Comparison of ENCODE assay signal across 7 cellular contexts in the genomic region with DNA sequence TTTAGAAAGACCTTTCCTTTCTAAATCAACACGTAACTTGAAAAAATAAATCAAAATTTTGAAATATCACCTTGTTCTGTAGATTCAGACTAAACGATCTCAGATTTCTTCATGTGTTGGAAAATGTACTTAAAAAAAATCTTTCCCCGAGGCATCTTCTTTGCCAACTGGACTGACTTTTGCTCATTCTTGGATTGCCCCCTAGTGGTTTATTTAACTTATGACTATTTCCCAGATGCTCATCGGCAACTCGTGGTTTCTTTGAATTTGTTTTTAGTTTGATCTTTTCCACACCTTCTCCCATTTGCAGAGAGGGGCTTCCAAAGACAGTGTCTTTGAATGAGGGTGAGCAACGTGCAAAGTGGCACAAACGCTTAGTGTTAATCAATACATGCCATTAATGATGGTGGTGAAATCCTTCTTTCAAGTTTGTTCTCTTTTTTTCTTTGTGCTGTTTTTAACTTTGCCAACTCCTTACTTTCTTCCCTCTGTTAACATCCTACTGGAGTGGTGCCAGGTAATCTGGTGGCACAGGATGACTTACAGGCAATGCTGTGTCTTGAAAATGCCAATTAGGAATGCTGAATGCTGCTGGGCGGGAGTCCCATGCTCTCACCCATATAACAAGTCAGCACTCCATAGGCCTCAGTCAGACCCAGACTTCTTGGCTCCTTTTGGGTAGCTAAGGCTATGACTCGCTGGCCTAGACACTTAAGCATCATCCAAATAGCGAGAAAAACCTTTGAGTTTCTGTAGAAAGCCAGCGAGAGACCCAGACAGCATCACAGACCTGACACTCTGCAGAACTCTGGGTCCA. TPM values are rescaled to one million over a fixed set of nuclear protein-coding genes. Genes with fewer than 3 reads are reported as not detected.
DNase-seq lines count a peak whose midpoint lies in the region; ATAC-seq and TF ChIP-seq lines count a peak whose summit lies in the region.

No MANE protein-coding gene starts in this region.

- H3K4me3 ChIP-seq in breast epithelium (no peak overlapping the region), upper lobe of left lung (no peak overlapping the region)

- intact Hi-C loops in breast epithelium (cut with DNase I; ENCODE audit: low total_unique reads), result loop anchor here (10.0 kb wide), 1 partner anchor 364 kb away; no protein-coding TSS in a partner anchor

- DNase-seq in HT1080 (ENCODE audit: low read depth), result peak; percentile 72
- peak; percentile 72 for DNase-seq in NCI-H82 (lab: John Stamatoyannopoulos, UW)
- DNase-seq in breast epithelium (ENCODE audit: low spot score in 2 of 2), result no peak
- DNase-seq in left kidney (ENCODE audit: low read depth, low spot score), result peak; percentile 81
- no peak for DNase-seq in upper lobe of left lung

- H3K36me3 ChIP-seq in breast epithelium (no peaks in the 10 kb centered on the region), upper lobe of left lung (no peaks in the 10 kb centered on the region)

- TF ChIP-seq CTCF in GM12872 (IDR thresholded peaks at IDR 0.05; ENCODE audit: insufficient read depth, low read depth, low read length), result peak; percentile 58; the same call in 2 of the 3 replicates
- TF ChIP-seq CTCF in breast epithelium (IDR thresholded peaks at IDR 0.05), result peak; percentile 83 to 92 (median 85)
- TF ChIP-seq CTCF in upper lobe of left lung (IDR thresholded peaks at IDR 0.05), result peak; percentile 66 to 81 (median 76)

- peak; percentile 57 to 72 for ATAC-seq in upper lobe of left lung (ENCODE audit: low FRiP score in 2 of 2)
- ATAC-seq in HG03342 (IDR thresholded peaks at IDR 0.05; ENCODE audit: unreplicated experiment), result no peak

- no peak for TF ChIP-seq POLR2A in breast epithelium (IDR thresholded peaks at IDR 0.05)
- TF ChIP-seq POLR2A in upper lobe of left lung (IDR thresholded peaks at IDR 0.05), result no peak

- no peaks in the 10 kb centered on the region for H3K27me3 ChIP-seq in breast epithelium
- H3K27me3 ChIP-seq in upper lobe of left lung, result no peaks in the 10 kb centered on the region

- H3K4me1 ChIP-seq in breast epithelium (no peaks in the 10 kb centered on the region), upper lobe of left lung (peaks cover 0 to 18% (median 8%) of the 10 kb centered on the region in 4 donors)

- H3K27ac ChIP-seq in breast epithelium, result no peak overlapping the region
- no peak overlapping the region for H3K27ac ChIP-seq in upper lobe of left lung

- H3K9me3 ChIP-seq in breast epithelium (no peaks in the 10 kb centered on the region), upper lobe of left lung (no peaks in the 10 kb centered on the region)

- WGBS in upper lobe of left lung, 2 donors, result 25 to 27% methylated on average over 10 to 11 of the region's 11 CpGs

- TF ChIP-seq EP300 in upper lobe of left lung (IDR thresholded peaks at IDR 0.05), result no peak

RNA-seq across cellular contexts. Expression of a gene that starts 18.3 kb away (rescaled TPM):
- total RNA-seq in HT1080 (2014; rRNA removed; shearing (Covaris generic)), result 537 and 633 TPM in 2 replicates
- polyA plus RNA-seq in HT1080 (2015; cell fraction: cytosol; rRNA removed), result 229 and 233 TPM in 2 replicates
- 137 and 143 TPM in 2 replicates for polyA plus RNA-seq in HT1080 (2015; cell fraction: nucleus; rRNA removed)
- 10 to 100 TPM; 25.2 to 53.7 (median 33.0) TPM for total RNA-seq in breast epithelium
- total RNA-seq in upper lobe of left lung, result 10 to 100 TPM; 18.9 to 87.0 (median 35.7) TPM

Comparison
In these comparisons a context has a peak if more than half of its experiments do, and no peak if none do; other contexts are left out.
1. DNase-seq: peak in HT1080 (single experiment), NCI-H82 (single experiment) and left kidney (single experiment); none in breast epithelium (0 of 2) and upper lobe of left lung (0 of 2).
2. Peak in every context shown above with its lines, with median percentiles within 50 percentile points of each other: CTCF ChIP-seq.